In genomic region chr5:160802567-160802966, GRCh38 we compare ENCODE assay signal across 15 cellular contexts. TPM values are rescaled to one million over a fixed set of nuclear protein-coding genes. Genes with fewer than 3 reads are reported as not detected.
A peak's percentile ranks its signal among the peaks of the same experiment; 100 is the strongest.
DNase-seq lines count a peak whose midpoint lies in the region; ATAC-seq, FAIRE-seq and TF ChIP-seq lines count a peak whose summit lies in the region.
"Had no signal": no experiment of that assay in that cellular context is flagged by ENCODE, and none has a peak within 500 bp of the region (broad histone marks: within the 10 kb centered on the region; RNA-seq: fewer than 3 reads in every experiment).

No MANE protein-coding gene starts in this region.

- BruUV-seq in MCF 10A (replicated peaks; lab: Mats Ljungman, UMichigan), result no TSS peak

- POLR2A ChIA-PET in MCF 10A (lab: Yijun Ruan, JAX), result no interaction called here

- intact Hi-C loops in MCF 10A (cut with micrococcal nuclease), result loop anchor here (10.0 kb wide), 2 partner anchors 732 to 872 kb away; no protein-coding TSS in a partner anchor
- intact Hi-C loops in breast epithelium (cut with DNase I; ENCODE audit: low total_unique reads), result no loop called here

- no peaks in the 10 kb centered on the region for H4K20me1 ChIP-seq in keratinocyte (ENCODE audit: control insufficient read depth, extremely low read depth, insufficient read depth, low read length)

- CTCF ChIA-PET in MCF 10A (lab: Yijun Ruan, JAX), result interaction anchor here (0.6 to 2.0 kb wide), 18 partner anchors 10 to 1052 kb away, joined by 3 to 10 read pairs (median 3); no protein-coding TSS in a partner anchor

- H3K27me3 ChIP-seq in breast epithelium (no peaks in the 10 kb centered on the region), keratinocyte (ENCODE audit: control insufficient read depth, extremely low read depth, insufficient read depth, low read length) (no peaks in the 10 kb centered on the region)

- H3K27me3 Mint-ChIP-seq in MCF 10A (ENCODE audit: insufficient read depth, unreplicated experiment), result no peaks in the 10 kb centered on the region

- no peaks in the 10 kb centered on the region for H3K79me2 ChIP-seq in keratinocyte (ENCODE audit: control insufficient read depth, insufficient read depth, low read length)

- no peak overlapping the region for H3K27ac Mint-ChIP-seq in MCF 10A (ENCODE audit: low read depth, unreplicated experiment)
- H3K27ac Mint-ChIP-seq: mesothelial cell of epicardium had no signal

- no peak overlapping the region for H3K4me3 ChIP-seq in breast epithelium
- H3K4me3 ChIP-seq in keratinocyte (ENCODE audit: control insufficient read depth in 2 of 3, extremely low read depth in 1 of 3, insufficient read depth in 2 of 3, low read depth in 1 of 3, low read length in 3 of 3), result no peak overlapping the region
- H3K4me3 ChIP-seq: PC-9 had no signal

- H2AFZ ChIP-seq in keratinocyte (ENCODE audit: control insufficient read depth, low read length), result no peak overlapping the region
- H2AFZ ChIP-seq: PC-9 had no signal

- H3K4me2 ChIP-seq in keratinocyte (ENCODE audit: control insufficient read depth, extremely low read depth, insufficient read depth, low read depth, low read length), result no peak overlapping the region
- H3K4me2 ChIP-seq: PC-9 had no signal

- H3K36me3 ChIP-seq in breast epithelium, result no peaks in the 10 kb centered on the region
- no peaks in the 10 kb centered on the region for H3K36me3 ChIP-seq in keratinocyte (ENCODE audit: control insufficient read depth in 2 of 2, extremely low read depth in 1 of 2, insufficient read depth in 2 of 2, low read length in 2 of 2)

- ATAC-seq in GM18502 (IDR thresholded peaks at IDR 0.05; ENCODE audit: poor library complexity, unreplicated experiment), result no peak

- TF ChIP-seq POLR2A in breast epithelium (IDR thresholded peaks at IDR 0.05), result no peak

- no peak for FAIRE-seq in keratinocyte (lab: Jason Lieb, UNC)
- FAIRE-seq: frontal cortex had no signal

- H3K4me3 Mint-ChIP-seq in MCF 10A (ENCODE audit: unreplicated experiment), result no peak overlapping the region
- H3K4me3 Mint-ChIP-seq: mesothelial cell of epicardium had no signal

- H3K9me3 ChIP-seq in breast epithelium, result no peaks in the 10 kb centered on the region
- H3K9me3 ChIP-seq in keratinocyte (ENCODE audit: control insufficient read depth, low read depth, low read length), result no peaks in the 10 kb centered on the region

- H3K27ac ChIP-seq in breast epithelium (no peak overlapping the region), keratinocyte (ENCODE audit: control insufficient read depth, insufficient read depth, low read length) (no peak overlapping the region)
- H3K27ac ChIP-seq: PC-9 had no signal

- peak; percentile 27 for TF ChIP-seq CTCF in MCF 10A (IDR thresholded peaks at IDR 0.05; ENCODE audit: unreplicated experiment)
- TF ChIP-seq CTCF in breast epithelium (IDR thresholded peaks at IDR 0.05), result no peak
- peak in 2 of 3 experiments; percentile 28 to 52 for TF ChIP-seq CTCF in keratinocyte (optimal IDR thresholded peaks at IDR 0.05 in 1 of 3, IDR thresholded peaks at IDR 0.05 in 1 of 3, conservative IDR thresholded peaks at IDR 0.05 in 1 of 3; ENCODE audit: extremely low read depth in 1 of 3, insufficient read depth in 2 of 3, low read length in 3 of 3)

- no peak overlapping the region for H3K9ac ChIP-seq in keratinocyte (ENCODE audit: control insufficient read depth, extremely low read depth, insufficient read depth, low read length)

- H3K9me3 Mint-ChIP-seq in MCF 10A (ENCODE audit: unreplicated experiment), result no peaks in the 10 kb centered on the region
- H3K9me3 Mint-ChIP-seq: mesothelial cell of epicardium had no signal

- no peaks in the 10 kb centered on the region for H3K9me1 ChIP-seq in keratinocyte (ENCODE audit: control insufficient read depth, extremely low read depth, insufficient read depth, low read length)

- H3K4me1 Mint-ChIP-seq in MCF 10A (ENCODE audit: insufficient read depth, unreplicated experiment), result no peaks in the 10 kb centered on the region
- H3K4me1 Mint-ChIP-seq: mesothelial cell of epicardium had no signal

- peak; percentile 43 for DNase-seq in MCF 10A (ENCODE audit: unreplicated experiment)
- no peak for DNase-seq in breast epithelium (ENCODE audit: low spot score in 2 of 2)
- DNase-seq in OCI-M1 (lab: John Stamatoyannopoulos, UW), result peak; percentile 63
- DNase-seq in keratinocyte (ENCODE audit: low read depth, low spot score), result no peak
- no peak for DNase-seq in effector CD4-positive, alpha-beta T cell
- DNase-seq in mucosa of gallbladder (ENCODE audit: low spot score), result no peak
- no peak for DNase-seq in DMS79 (lab: John Stamatoyannopoulos, UW)
- DNase-seq: activated CD4-positive, CD25-positive, alpha-beta regulatory T cell treated with anti-CD3 and anti-CD28 coated beads, Interleukin-2, amount 50 U/mL, for 72 hours; PC-9; stimulated activated naive CD4-positive, alpha-beta T cell treated with Interleukin-2 at 50 U/mL for 16 hours had no signal

- no peaks in the 10 kb centered on the region for H3K4me1 ChIP-seq in breast epithelium
- no peaks in the 10 kb centered on the region for H3K4me1 ChIP-seq in keratinocyte (ENCODE audit: control insufficient read depth, extremely low read depth, insufficient read depth, low read length)

- no peaks in the 10 kb centered on the region for H3K36me3 Mint-ChIP-seq in MCF 10A (ENCODE audit: insufficient read depth, unreplicated experiment)
- H3K36me3 Mint-ChIP-seq: mesothelial cell of epicardium had no signal

- dilution Hi-C loops in keratinocyte (cut with MboI; ENCODE audit: extremely low pct_ligation_motif_present, low sequenced_read_pairs), result no loop called here

RNA-seq across cellular contexts. Expression of gene ATP10B, which starts 49.4 kb away (rescaled TPM):
- total RNA-seq in MCF 10A (2022) (not detected in 2 replicates), breast epithelium (1 to 10 TPM in 1 of 3 donors, under 1 TPM in 1, not detected in 1; under 0.01 to 2.9 TPM), mucosa of gallbladder (119 TPM)
- 0.06 to 0.58 TPM (median 0.25 TPM) in 3 replicates for polyA plus RNA-seq in keratinocyte
- 3.0 TPM for polyA plus RNA-seq in keratinocyte (2011; ENCODE audit: low read depth)
- 0.05 and 0.12 TPM in 2 replicates for polyA plus RNA-seq in keratinocyte (2011; cell fraction: cytosol; rRNA removed)
- polyA plus RNA-seq in keratinocyte (2011; cell fraction: nucleus; rRNA removed), result 0.80 and 1.7 TPM in 2 replicates
- polyA plus RNA-seq in keratinocyte (2012; ENCODE audit: low replicate concordance), result 0.17 and 4.9 TPM in 2 replicates
- polyA minus RNA-seq in keratinocyte, result 0.13 to 3.6 TPM (median 0.74 TPM) in 3 replicates
- 0.38 TPM for polyA minus RNA-seq in keratinocyte (2011; cell fraction: cytosol; rRNA and poly(A)+ RNA removed)
- 1.2 TPM in 2 replicates for polyA minus RNA-seq in keratinocyte (2011; cell fraction: nucleus; rRNA and poly(A)+ RNA removed)
- total RNA-seq: chondrocyte, mesothelial cell of epicardium, PC-9 had no signal
- polyA plus RNA-seq: BJ had no signal

Comparison
In these comparisons a context has a peak if more than half of its experiments do, and no peak if none do; other contexts are left out.
1. DNase-seq: peak in MCF 10A (single experiment) and OCI-M1 (single experiment); none in breast epithelium (0 of 2), keratinocyte (single experiment), effector CD4-positive, alpha-beta T cell (single experiment), mucosa of gallbladder (single experiment) and DMS79 (single experiment).
2. CTCF ChIP-seq: peak in MCF 10A (single experiment) and keratinocyte (2 of 3); none in breast epithelium (0 of 3).
3. RNA of gene ATP10B, which starts 49.4 kb away (total RNA-seq): 119 TPM in mucosa of gallbladder (single experiment); not detected in MCF 10A and under 0.01 to 2.9 TPM in breast epithelium; every median in the first group is over 10 times any median in the second.